15 cellular contexts compared by ENCODE assay signal in genomic region chr4:5212255-5213032, GRCh38.
DNase-seq lines count a peak whose midpoint lies in the region; ATAC-seq and TF ChIP-seq lines count a peak whose summit lies in the region.
"Had no signal": no experiment of that assay in that cellular context is flagged by ENCODE, and none has a peak within 500 bp of the region (broad histone marks: within the 10 kb centered on the region; RNA-seq: fewer than 3 reads in every experiment).

No MANE protein-coding gene starts in this region.

- H3K36me3 ChIP-seq in MM.1S (replicated peaks; ENCODE audit: insufficient read depth, low read length) (no peaks in the 10 kb centered on the region), PC-3 (ENCODE audit: low read depth, low read length) (no peaks in the 10 kb centered on the region)

- ATAC-seq in PC-3 (no peak), HG02840 (IDR thresholded peaks at IDR 0.05; ENCODE audit: low FRiP score, unreplicated experiment) (no peak)

- no peak overlapping the region for H3K9ac ChIP-seq in MM.1S (ENCODE audit: low read length)
- H3K9ac ChIP-seq in PC-3 (ENCODE audit: low read length) = no peak overlapping the region

- no peaks in the 10 kb centered on the region for H3K79me2 ChIP-seq in MM.1S (ENCODE audit: low read length)
- no peaks in the 10 kb centered on the region for H3K79me2 ChIP-seq in PC-3 (ENCODE audit: low read length)

- intact Hi-C loops in PC-3 (cut with micrococcal nuclease) = no loop called here

- DNase-seq in NCI-H748 (lab: John Stamatoyannopoulos, UW; ENCODE audit: unreplicated experiment) (peak; percentile 14), NCI-H748 treated with DMSO at 0.1 percent for 48 hours (lab: John Stamatoyannopoulos, UW) (no peak), MM.1S (peak; percentile 11), PC-3 (peak; percentile 35), NCI-H2227 (lab: John Stamatoyannopoulos, UW; ENCODE audit: unreplicated experiment) (no peak), AML-193 (lab: John Stamatoyannopoulos, UW) (no peak), NCI-H446 treated with DMSO at 0.1 percent for 48 hours (lab: John Stamatoyannopoulos, UW) (no peak)
- DNase-seq: DMS79, KG1, NCI-H2029, NCI-H510A, NCI-H82, Right ventricle myocardium superior had no signal

- H3K9me3 ChIP-seq in MM.1S (replicated peaks; ENCODE audit: insufficient read depth, low read length) (no peaks in the 10 kb centered on the region), PC-3 (ENCODE audit: low read length) (no peaks in the 10 kb centered on the region)

- H3K4me1 ChIP-seq in MM.1S (ENCODE audit: low read length) = no peaks in the 10 kb centered on the region
- H3K4me1 ChIP-seq in PC-3 (ENCODE audit: insufficient read depth, low read length) = peaks cover 8% of the 10 kb centered on the region; the same call in 1 of the 2 replicates

- H3K27ac ChIP-seq in MM.1S (ENCODE audit: low read length) = no peak overlapping the region
- H3K27ac ChIP-seq in PC-3 (ENCODE audit: low read length) = no peak overlapping the region
- H3K27ac ChIP-seq: HL-60 had no signal

- H2AFZ ChIP-seq in MM.1S (ENCODE audit: low read length) = no peak overlapping the region
- H2AFZ ChIP-seq in PC-3 (ENCODE audit: low read length) = no peak overlapping the region

- CTCF ChIA-PET in PC-3 (lab: Charles Lee) = no interaction called here

- H3K27me3 ChIP-seq in MM.1S (replicated peaks; ENCODE audit: insufficient read depth, low read length) (no peaks in the 10 kb centered on the region), PC-3 (ENCODE audit: low read length) (peaks cover 17% of the 10 kb centered on the region)

- POLR2A ChIA-PET in PC-3 (lab: Charles Lee; ENCODE audit: unreplicated experiment) = no interaction called here

- no peak overlapping the region for H3K4me2 ChIP-seq in MM.1S (ENCODE audit: low read depth, low read length)
- no peak overlapping the region; the same call in 1 of the 2 replicates for H3K4me2 ChIP-seq in PC-3 (ENCODE audit: low read length)

- H3K4me3 ChIP-seq in MM.1S (ENCODE audit: low read length) = no peak overlapping the region
- H3K4me3 ChIP-seq in PC-3 (ENCODE audit: low read length) = no peak overlapping the region

- H4K20me1 ChIP-seq in MM.1S (ENCODE audit: insufficient read depth, low read length) (no peaks in the 10 kb centered on the region), PC-3 (ENCODE audit: low read length) (no peaks in the 10 kb centered on the region)

- TF ChIP-seq CTCF in MM.1S (IDR thresholded peaks at IDR 0.05; ENCODE audit: low read length) = no peak
- TF ChIP-seq CTCF in PC-3 (conservative IDR thresholded peaks at IDR 0.05; ENCODE audit: low read depth, low read length) = no peak

- H3F3A ChIP-seq in MM.1S (ENCODE audit: insufficient read depth, low read length) (no peaks in the 10 kb centered on the region), PC-3 (ENCODE audit: low read length, unreplicated experiment) (no peaks in the 10 kb centered on the region)

- H3K9me2 ChIP-seq in MM.1S (replicated peaks; ENCODE audit: insufficient read depth, low read length) = no peaks in the 10 kb centered on the region
- no peaks in the 10 kb centered on the region for H3K9me2 ChIP-seq in PC-3 (replicated peaks; ENCODE audit: low read length)

- no TSS peak for BruUV-seq in PC-3 (replicated peaks; lab: Mats Ljungman, UMichigan)

Comparison
In these comparisons a context has a peak if more than half of its experiments do, and no peak if none do; other contexts are left out.
1. DNase-seq: peak in NCI-H748 (single experiment), MM.1S (single experiment) and PC-3 (single experiment); none in NCI-H748 treated with DMSO at 0.1 percent for 48 hours (single experiment), NCI-H2227 (single experiment), AML-193 (0 of 2) and NCI-H446 treated with DMSO at 0.1 percent for 48 hours (single experiment).